ENCODE assay signal across 33 cellular contexts in the genomic region with DNA sequence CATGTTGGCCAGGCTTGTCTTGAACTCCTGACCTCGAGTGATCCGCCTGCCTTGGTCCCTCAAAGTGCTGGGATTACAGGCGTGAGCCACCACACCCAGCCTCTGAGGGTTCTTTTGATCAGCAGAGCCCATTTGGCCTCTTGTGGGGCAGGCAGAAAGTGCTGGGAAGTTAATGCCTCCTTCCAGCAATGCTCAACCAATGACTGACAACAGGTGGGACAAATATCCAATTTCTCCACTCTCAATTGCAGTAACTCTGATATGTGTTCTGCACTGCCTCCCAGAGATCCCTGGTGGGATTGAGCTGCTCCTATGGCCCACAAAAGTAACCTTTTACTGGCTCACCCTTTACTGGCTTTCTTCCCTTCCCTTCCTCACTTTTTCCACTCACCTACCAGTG.
"Had no signal": no experiment of that assay in that cellular context is flagged by ENCODE, and none has a peak within 500 bp of the region (broad histone marks: within the 10 kb centered on the region; RNA-seq: fewer than 3 reads in every experiment).

No MANE protein-coding gene starts in this region.

- H3K4me1 ChIP-seq: ascending aorta, right lobe of liver, vagina had no signal

- H3K4me3 Mint-ChIP-seq: activated naive CD4-positive, alpha-beta T cell treated with anti-CD3 and anti-CD28 coated beads, Interleukin-2, amount 10 ng/mL, durations not matched to agents 7 days and 5 days; activated naive CD8-positive, alpha-beta T cell treated with anti-CD3 and anti-CD28 coated beads, Interleukin-2, amount 10 ng/mL, durations not matched to agents 7 days and 5 days; activated T-helper 1 cell treated with anti-CD3 and anti-CD28 coated beads, Interleukin-12 subunit alpha, Interleukin-12 subunit beta, Interleukin-2, Interleukin-4 antibody, amounts not matched to agents 30 ng/mL and 10 ng/mL and 1 ng/mL, durations not matched to agents 14 hours and 24 hours and 36 hours; brain; effector memory CD8-positive, alpha-beta T cell; nephron; T-helper 1 cell treated with Interleukin-12 subunit alpha and Interleukin-12 subunit beta and Interleukin-4 antibody, amounts not matched to agents 30 μg/mL and 1 μg/mL, for 36 hours; type B pancreatic cell had no signal

- H3K4me1 Mint-ChIP-seq: activated naive CD4-positive, alpha-beta T cell treated with anti-CD3 and anti-CD28 coated beads, Interleukin-2, amount 10 ng/mL, durations not matched to agents 7 days and 5 days; activated naive CD8-positive, alpha-beta T cell treated with anti-CD3 and anti-CD28 coated beads, Interleukin-2, amount 10 ng/mL, durations not matched to agents 7 days and 5 days had no signal

- H3K36me3 ChIP-seq: ascending aorta, cardiac muscle cell, gastrocnemius medialis, ovary, right lobe of liver, thoracic aorta, vagina had no signal

- H3K4me3 ChIP-seq: ascending aorta, cardiac muscle cell, coronary artery, gastrocnemius medialis, ovary, right lobe of liver, skin epidermis, thoracic aorta, vagina had no signal

- H3K27me3 ChIP-seq: ascending aorta, cardiac muscle cell, gastrocnemius medialis, ovary, right lobe of liver, vagina had no signal

- H3K27ac Mint-ChIP-seq: activated naive CD4-positive, alpha-beta T cell treated with anti-CD3 and anti-CD28 coated beads, Interleukin-2, amount 10 ng/mL, durations not matched to agents 7 days and 5 days; activated naive CD8-positive, alpha-beta T cell treated with anti-CD3 and anti-CD28 coated beads, Interleukin-2, amount 10 ng/mL, durations not matched to agents 7 days and 5 days; activated T-helper 1 cell treated with anti-CD3 and anti-CD28 coated beads, Interleukin-12 subunit alpha, Interleukin-12 subunit beta, Interleukin-2, Interleukin-4 antibody, amounts not matched to agents 30 ng/mL and 10 ng/mL and 1 ng/mL, durations not matched to agents 14 hours and 24 hours and 36 hours; brain; effector memory CD8-positive, alpha-beta T cell; nephron; progenitor cell of endocrine pancreas; T-helper 1 cell treated with Interleukin-12 subunit alpha and Interleukin-12 subunit beta and Interleukin-4 antibody, amounts not matched to agents 30 μg/mL and 1 μg/mL, for 36 hours; type B pancreatic cell had no signal

- H3K36me3 Mint-ChIP-seq: activated naive CD4-positive, alpha-beta T cell treated with anti-CD3 and anti-CD28 coated beads, Interleukin-2, amount 10 ng/mL, durations not matched to agents 7 days and 5 days; activated naive CD8-positive, alpha-beta T cell treated with anti-CD3 and anti-CD28 coated beads, Interleukin-2, amount 10 ng/mL, durations not matched to agents 7 days and 5 days; type B pancreatic cell had no signal

- ATAC-seq: activated CD4-positive, CD25-positive, alpha-beta regulatory T cell treated with anti-CD3 and anti-CD28 coated beads, Interleukin-2, amount 50 U/mL, for 24 hours; effector memory CD8-positive, alpha-beta T cell; gastrocnemius medialis; right lobe of liver; stimulated activated naive CD8-positive, alpha-beta T cell treated with anti-CD3 and anti-CD28 coated beads, Interleukin-15, Interleukin-2, amounts not matched to agents 100 U/mL and 50 U/mL, for 24 hours had no signal

- H3K9me3 ChIP-seq: gastrocnemius medialis, ovary, right lobe of liver, thoracic aorta, vagina had no signal

- H3K27ac ChIP-seq: ascending aorta, cardiac muscle cell, coronary artery, gastrocnemius medialis, ovary, right lobe of liver, skin epidermis, thoracic aorta, vagina, VCaP had no signal

- DNase-seq: activated CD4-positive, alpha-beta T cell treated with anti-CD3 and anti-CD28 coated beads for 48 hours; activated CD4-positive, alpha-beta T cell treated with anti-CD3 and anti-CD28 coated beads, Interleukin-2, amount 50 U/mL, for 48 hours; activated CD8-positive, alpha-beta memory T cell treated with anti-CD3 and anti-CD28 coated beads for 24 hours; activated gamma-delta T cell; activated naive CD4-positive, alpha-beta T cell treated with anti-CD3 and anti-CD28 coated beads, Interleukin-2, amount 10 ng/mL, durations not matched to agents 7 days and 5 days; activated naive CD8-positive, alpha-beta T cell treated with anti-CD3 and anti-CD28 coated beads, Interleukin-2, amount 10 ng/mL, durations not matched to agents 7 days and 5 days; cerebellar nuclear complex; effector memory CD8-positive, alpha-beta T cell; erythroblast; gastrocnemius medialis; glutamatergic neuron; kidney; midbrain; ovary; right lobe of liver; stimulated activated CD4-positive, alpha-beta T cell treated with anti-CD3 and anti-CD28 coated beads, Interleukin-12 subunit alpha, Interleukin-12 subunit beta, amount 100 ng/mL, for 4 hours; stimulated activated CD4-positive, alpha-beta T cell treated with anti-CD3 and anti-CD28 coated beads, Interleukin-4, amount 100 ng/mL, for 1 hour; stimulated activated naive CD8-positive, alpha-beta T cell treated with anti-CD3 and anti-CD28 coated beads, Interleukin-15, Interleukin-2, amounts not matched to agents 100 U/mL and 50 U/mL, for 24 hours; T-helper 9 cell had no signal

- H3K9me3 Mint-ChIP-seq: T-helper 1 cell treated with Interleukin-12 subunit alpha and Interleukin-12 subunit beta and Interleukin-4 antibody, amounts not matched to agents 30 μg/mL and 1 μg/mL, for 36 hours had no signal

- H3K27me3 Mint-ChIP-seq: progenitor cell of endocrine pancreas, type B pancreatic cell had no signal
